In genomic region chr17:71724339-71724738, GRCh38 we compare ENCODE assay signal across 30 cellular contexts.
"Had no signal": no experiment of that assay in that cellular context is flagged by ENCODE, and none has a peak within 500 bp of the region (broad histone marks: within the 10 kb centered on the region; RNA-seq: fewer than 3 reads in every experiment).

No MANE protein-coding gene starts in this region.

- H3K4me1 ChIP-seq: ascending aorta had no signal

- H3K27ac ChIP-seq: ascending aorta, WERI-Rb-1 had no signal

- H3K9me3 ChIP-seq: ascending aorta had no signal

- FAIRE-seq: TTC549 had no signal

- H3K36me3 ChIP-seq: ascending aorta, WERI-Rb-1 had no signal

- H3K4me3 ChIP-seq: ascending aorta had no signal

- ATAC-seq: activated CD4-positive, alpha-beta T cell treated with anti-CD3 and anti-CD28 coated beads for 36 hours; activated CD4-positive, CD25-positive, alpha-beta regulatory T cell treated with anti-CD3 and anti-CD28 coated beads, Interleukin-2, amount 50 U/mL, for 24 hours; activated CD8-positive, alpha-beta memory T cell treated with anti-CD3 and anti-CD28 coated beads, Interleukin-2, amount 10 ng/mL, durations not matched to agents 7 days and 5 days; activated CD8-positive, alpha-beta T cell treated with anti-CD3 and anti-CD28 coated beads, Interleukin-2, amount 10 ng/mL, durations not matched to agents 7 days and 5 days; activated naive CD8-positive, alpha-beta T cell treated with anti-CD3 and anti-CD28 coated beads, Interleukin-2, amount 50 U/mL, for 24 hours; WTC11 had no signal

- DNase-seq: activated CD4-positive, alpha-beta memory T cell treated with anti-CD3 and anti-CD28 coated beads, Interleukin-2, amount 10 ng/mL, durations not matched to agents 7 days and 5 days; activated CD4-positive, alpha-beta T cell treated with anti-CD3 and anti-CD28 coated beads for 1 hour; activated CD4-positive, alpha-beta T cell treated with anti-CD3 and anti-CD28 coated beads for 36 hours; activated CD4-positive, alpha-beta T cell treated with anti-CD3 and anti-CD28 coated beads for 48 hours; activated CD4-positive, alpha-beta T cell treated with anti-CD3 and anti-CD28 coated beads, Interleukin-2, amount 10 ng/mL, durations not matched to agents 7 days and 5 days; activated CD4-positive, alpha-beta T cell treated with anti-CD3 and anti-CD28 coated beads, Interleukin-2, amount 50 U/mL, for 48 hours; activated CD4-positive, CD25-positive, alpha-beta regulatory T cell; activated CD8-positive, alpha-beta memory T cell treated with anti-CD3 and anti-CD28 coated beads for 24 hours; activated CD8-positive, alpha-beta memory T cell treated with anti-CD3 and anti-CD28 coated beads, Interleukin-2, amount 10 ng/mL, durations not matched to agents 7 days and 5 days; activated CD8-positive, alpha-beta memory T cell treated with anti-CD3 and anti-CD28 coated beads, Interleukin-2, amount 50 U/mL, for 48 hours; activated CD8-positive, alpha-beta T cell treated with anti-CD3 and anti-CD28 coated beads, Interleukin-2, amount 10 ng/mL, durations not matched to agents 7 days and 5 days; activated effector memory CD4-positive, alpha-beta T cell treated with Interleukin-2 at 50 U/mL for 16 hours; activated gamma-delta T cell; activated naive CD4-positive, alpha-beta T cell treated with anti-CD3 and anti-CD28 coated beads, Interleukin-2, amount 10 ng/mL, durations not matched to agents 7 days and 5 days; activated naive CD4-positive, alpha-beta T cell treated with Interleukin-2 at 50 U/mL for 16 hours; activated naive CD8-positive, alpha-beta T cell treated with anti-CD3 and anti-CD28 coated beads, Interleukin-2, amount 10 ng/mL, durations not matched to agents 7 days and 5 days; activated naive CD8-positive, alpha-beta T cell treated with anti-CD3 and anti-CD28 coated beads, Interleukin-2, amount 50 U/mL, for 24 hours; activated T-cell treated with anti-CD3 and anti-CD28 coated beads, Interleukin-2, amount 50 U/mL, for 24 hours; activated T-cell treated with anti-CD3 and anti-CD28 coated beads, Interleukin-2, amount 50 U/mL, for 48 hours; amygdala; anterior cingulate cortex; central memory CD4-positive, alpha-beta T cell; T-helper 1 cell; T-helper 2 cell; T-helper 9 cell; WERI-Rb-1 had no signal

- H3K27me3 ChIP-seq: ascending aorta had no signal
